Comparison of ENCODE assay signal across 8 cellular contexts in genomic region chr12:64392221-64392620, GRCh38. TPM values are rescaled to one million over a fixed set of nuclear protein-coding genes. Genes with fewer than 3 reads are reported as not detected.
DNase-seq lines count a peak whose midpoint lies in the region; ATAC-seq and TF ChIP-seq lines count a peak whose summit lies in the region.

No MANE protein-coding gene starts in this region.

- no peak for DNase-seq in activated naive CD4-positive, alpha-beta T cell (lab: John Stamatoyannopoulos, UW)
- DNase-seq in Karpas-422 = peak; percentile 73
- DNase-seq in T47D (ENCODE audit: low read depth in 1 of 2, low spot score in 1 of 2) = peak; percentile 76 to 80
- DNase-seq in effector memory CD8-positive, alpha-beta T cell = no peak
- DNase-seq in NCI-H1694 treated with DMSO at 0.1 percent for 48 hours (lab: John Stamatoyannopoulos, UW) = no peak
- no peak for DNase-seq in activated T-cell treated with anti-CD3 and anti-CD28 coated beads, Interleukin-2, amount 50 U/mL, for 72 hours

- H3K4me2 ChIP-seq in Karpas-422 (ENCODE audit: low read depth, low read length, poor library complexity, severe bottlenecking) (no peak overlapping the region), parathyroid adenoma (ENCODE audit: low read length) (no peak overlapping the region)

- H3K9me2 ChIP-seq in Karpas-422 (replicated peaks; ENCODE audit: insufficient read depth, low read length) = no peaks in the 10 kb centered on the region

- H3K4me1 Mint-ChIP-seq in activated naive CD4-positive, alpha-beta T cell treated with anti-CD3 and anti-CD28 coated beads, Interleukin-2, amount 50 U/mL, for 24 hours = peaks cover 10% of the 10 kb centered on the region
- peaks cover 6 to 7% of the 10 kb centered on the region in 2 donors for H3K4me1 Mint-ChIP-seq in effector memory CD8-positive, alpha-beta T cell (ENCODE audit: low read depth in 2 of 2)
- H3K4me1 Mint-ChIP-seq in activated T-cell treated with anti-CD3 and anti-CD28 coated beads, Interleukin-2, amount 50 U/mL, for 72 hours (ENCODE audit: low read depth) = peaks cover 10% of the 10 kb centered on the region

- H3K27me3 ChIP-seq in Karpas-422 (ENCODE audit: low read length) = no peaks in the 10 kb centered on the region
- H3K27me3 ChIP-seq in parathyroid adenoma (ENCODE audit: control insufficient read depth, insufficient read depth, low read length) = no peaks in the 10 kb centered on the region

- H3K4me3 Mint-ChIP-seq in activated naive CD4-positive, alpha-beta T cell treated with anti-CD3 and anti-CD28 coated beads, Interleukin-2, amount 50 U/mL, for 24 hours = peak overlapping the region; percentile 52
- H3K4me3 Mint-ChIP-seq in effector memory CD8-positive, alpha-beta T cell = no peak overlapping the region
- H3K4me3 Mint-ChIP-seq in activated T-cell treated with anti-CD3 and anti-CD28 coated beads, Interleukin-2, amount 50 U/mL, for 72 hours = no peak overlapping the region

- TF ChIP-seq CTCF in parathyroid adenoma (IDR thresholded peaks at IDR 0.05) = peak; percentile 12

- H3K9ac ChIP-seq in Karpas-422 (ENCODE audit: low read length) (no peak overlapping the region), parathyroid adenoma (no peak overlapping the region)

- H3K27me3 Mint-ChIP-seq in activated naive CD4-positive, alpha-beta T cell treated with anti-CD3 and anti-CD28 coated beads, Interleukin-2, amount 50 U/mL, for 24 hours = no peaks in the 10 kb centered on the region
- peaks cover 23 to 25% of the 10 kb centered on the region in 2 donors for H3K27me3 Mint-ChIP-seq in effector memory CD8-positive, alpha-beta T cell
- peaks cover 4% of the 10 kb centered on the region for H3K27me3 Mint-ChIP-seq in activated T-cell treated with anti-CD3 and anti-CD28 coated beads, Interleukin-2, amount 50 U/mL, for 72 hours (ENCODE audit: low read depth)

- no peak overlapping the region for H3K27ac Mint-ChIP-seq in activated naive CD4-positive, alpha-beta T cell treated with anti-CD3 and anti-CD28 coated beads, Interleukin-2, amount 50 U/mL, for 24 hours
- no peak overlapping the region for H3K27ac Mint-ChIP-seq in effector memory CD8-positive, alpha-beta T cell
- H3K27ac Mint-ChIP-seq in activated T-cell treated with anti-CD3 and anti-CD28 coated beads, Interleukin-2, amount 50 U/mL, for 72 hours = no peak overlapping the region

- no peak for ATAC-seq in effector memory CD8-positive, alpha-beta T cell (replicated peaks)
- no peak for ATAC-seq in activated T-cell treated with anti-CD3 and anti-CD28 coated beads, Interleukin-2, amount 50 U/mL, for 72 hours (replicated peaks in 1 of 2)

- in situ Hi-C loops in T47D (cut with HindIII; ENCODE audit: low pct_unique_long_range_greater_than_20kb, low sequenced_read_pairs) = no loop called here

- no peaks in the 10 kb centered on the region for H3K79me2 ChIP-seq in Karpas-422 (ENCODE audit: low read length)
- no peaks in the 10 kb centered on the region for H3K79me2 ChIP-seq in parathyroid adenoma

- no peaks in the 10 kb centered on the region for H3K4me1 ChIP-seq in Karpas-422 (ENCODE audit: low read length)
- no peaks in the 10 kb centered on the region for H3K4me1 ChIP-seq in parathyroid adenoma

- H3K36me3 ChIP-seq in Karpas-422 (ENCODE audit: insufficient read depth, low read length) = no peaks in the 10 kb centered on the region
- no peaks in the 10 kb centered on the region for H3K36me3 ChIP-seq in parathyroid adenoma (ENCODE audit: control insufficient read depth, insufficient read depth, low read length)

- H3K4me3 ChIP-seq in Karpas-422 (ENCODE audit: low read length) (no peak overlapping the region), parathyroid adenoma (ENCODE audit: low read depth, low read length) (no peak overlapping the region)

- H2AFZ ChIP-seq in Karpas-422 (ENCODE audit: low read length) (no peak overlapping the region), parathyroid adenoma (no peak overlapping the region)

- H3K36me3 Mint-ChIP-seq in activated naive CD4-positive, alpha-beta T cell treated with anti-CD3 and anti-CD28 coated beads, Interleukin-2, amount 50 U/mL, for 24 hours = no peaks in the 10 kb centered on the region
- no peaks in the 10 kb centered on the region for H3K36me3 Mint-ChIP-seq in effector memory CD8-positive, alpha-beta T cell (ENCODE audit: insufficient read depth)
- no peaks in the 10 kb centered on the region for H3K36me3 Mint-ChIP-seq in activated T-cell treated with anti-CD3 and anti-CD28 coated beads, Interleukin-2, amount 50 U/mL, for 72 hours (ENCODE audit: insufficient read depth in 2 of 2)

- H3K9me3 ChIP-seq in Karpas-422 (ENCODE audit: low read length) = no peaks in the 10 kb centered on the region
- no peaks in the 10 kb centered on the region for H3K9me3 ChIP-seq in parathyroid adenoma (ENCODE audit: control insufficient read depth, low read length)

- H3K27ac ChIP-seq in Karpas-422 (ENCODE audit: low read length) = no peak overlapping the region
- H3K27ac ChIP-seq in parathyroid adenoma = no peak overlapping the region

- no peaks in the 10 kb centered on the region for H3K9me3 Mint-ChIP-seq in activated naive CD4-positive, alpha-beta T cell treated with anti-CD3 and anti-CD28 coated beads, Interleukin-2, amount 50 U/mL, for 24 hours
- no peaks in the 10 kb centered on the region for H3K9me3 Mint-ChIP-seq in effector memory CD8-positive, alpha-beta T cell
- no peaks in the 10 kb centered on the region for H3K9me3 Mint-ChIP-seq in activated T-cell treated with anti-CD3 and anti-CD28 coated beads, Interleukin-2, amount 50 U/mL, for 72 hours

- no peaks in the 10 kb centered on the region for H4K20me1 ChIP-seq in Karpas-422 (ENCODE audit: insufficient read depth, low read depth, low read length)

RNA-seq across cellular contexts. Expression of gene C12orf56, which starts 1.7 kb away (rescaled TPM):
- total RNA-seq in Karpas-422 (2014; rRNA removed; shearing (Covaris generic); ENCODE audit: low replicate concordance) = not detected in 2 replicates
- total RNA-seq in activated T-cell treated with anti-CD3 and anti-CD28 coated beads, Interleukin-2, amount 50 U/mL, for 72 hours = not detected

RNA-seq across cellular contexts. Expression of gene XPOT, which starts 12.0 kb away (rescaled TPM):
- 87.3 and 169 TPM in 2 replicates for total RNA-seq in Karpas-422 (2014; rRNA removed; shearing (Covaris generic); ENCODE audit: low replicate concordance)
- total RNA-seq in activated T-cell treated with anti-CD3 and anti-CD28 coated beads, Interleukin-2, amount 50 U/mL, for 72 hours = 100 to 1,000 TPM; 284 to 325 TPM

RNA-seq across cellular contexts. Expression of gene TBK1, which starts 59.7 kb away (rescaled TPM):
- total RNA-seq in Karpas-422 (2014; rRNA removed; shearing (Covaris generic); ENCODE audit: low replicate concordance) = 23.9 and 43.8 TPM in 2 replicates
- 10 to 100 TPM; 20.6 to 23.9 TPM for total RNA-seq in activated T-cell treated with anti-CD3 and anti-CD28 coated beads, Interleukin-2, amount 50 U/mL, for 72 hours

Comparison
In these comparisons a context has a peak if more than half of its experiments do, and no peak if none do; other contexts are left out.
1. DNase-seq: peak in Karpas-422 (single experiment) and T47D (2 of 2); none in activated naive CD4-positive, alpha-beta T cell (0 of 4), effector memory CD8-positive, alpha-beta T cell (0 of 3), NCI-H1694 treated with DMSO at 0.1 percent for 48 hours (single experiment) and activated T-cell treated with anti-CD3 and anti-CD28 coated beads, Interleukin-2, amount 50 U/mL, for 72 hours (0 of 2).